Comparison of ENCODE assay signal across 9 cellular contexts in the genomic region with DNA sequence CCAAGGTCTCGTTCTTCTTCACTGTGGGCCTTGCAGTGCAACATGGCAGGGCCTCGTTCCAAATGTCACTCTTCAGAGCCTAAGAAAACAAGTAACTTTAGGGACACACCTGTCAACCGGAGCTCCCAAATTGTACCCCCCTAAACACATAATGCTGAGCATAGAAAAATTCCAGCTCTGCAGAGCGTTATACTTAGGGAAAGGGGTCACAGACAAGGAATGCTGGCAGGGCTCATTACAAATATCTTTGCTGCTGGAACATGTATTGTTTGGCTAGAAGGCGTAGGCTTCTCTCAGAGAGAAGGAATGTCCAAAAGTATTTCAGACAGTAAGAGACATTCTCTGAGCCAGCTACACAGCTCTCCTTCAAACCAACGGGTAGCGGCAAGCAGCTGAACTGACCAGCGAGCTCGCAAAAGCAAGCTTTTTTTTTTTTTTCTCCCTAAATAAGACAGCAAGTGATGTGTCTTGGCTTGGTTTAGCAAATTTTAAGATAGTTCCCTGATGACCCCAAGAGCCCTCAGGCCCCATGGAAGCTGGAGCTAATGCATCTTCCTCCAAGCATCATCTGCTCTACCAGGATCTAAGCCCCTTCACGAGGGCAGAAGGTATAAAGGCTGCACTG. TPM values are rescaled to one million over a fixed set of nuclear protein-coding genes. Genes with fewer than 3 reads are reported as not detected.
DNase-seq lines count a peak whose midpoint lies in the region; ATAC-seq and TF ChIP-seq lines count a peak whose summit lies in the region.
"Had no signal": no experiment of that assay in that cellular context is flagged by ENCODE, and none has a peak within 500 bp of the region (broad histone marks: within the 10 kb centered on the region; RNA-seq: fewer than 3 reads in every experiment).

No MANE protein-coding gene starts in this region.

- no peak for TF ChIP-seq CTCF in left lung (IDR thresholded peaks at IDR 0.05)
- peak; percentile 21 for TF ChIP-seq CTCF in thoracic aorta (IDR thresholded peaks at IDR 0.05)

- ATAC-seq in central memory CD8-positive, alpha-beta T cell (replicated peaks; ENCODE audit: extremely low read depth, poor library complexity, severe bottlenecking): no peak
- ATAC-seq in left lung: peak; percentile 85
- ATAC-seq in thoracic aorta (ENCODE audit: insufficient number of reproducible peaks, low FRiP score, low read depth): peak; percentile 80

- intact Hi-C loops in left lung (cut with DNase I): no loop called here

- no peak overlapping the region for H3K4me3 Mint-ChIP-seq in central memory CD8-positive, alpha-beta T cell

- H3K4me1 ChIP-seq in HUES6 (ENCODE audit: control insufficient read depth, insufficient read depth, low read length) (peaks cover 26% of the 10 kb centered on the region), left lung (peaks cover 33 to 80% of the 10 kb centered on the region in 2 donors), thoracic aorta (ENCODE audit: control insufficient read depth in 1 of 2, low read depth in 2 of 2) (peaks cover 48 to 74% of the 10 kb centered on the region in 2 donors)

- H3K27ac ChIP-seq in HUES6 (ENCODE audit: low read depth, low read length): peak overlapping the region; percentile 73; the same call in 1 of the 2 replicates
- H3K27ac ChIP-seq in left lung: peak overlapping the region; percentile 70 to 86
- H3K27ac ChIP-seq in thoracic aorta: peak overlapping the region; percentile 91 to 95

- no peaks in the 10 kb centered on the region for H3K9me3 Mint-ChIP-seq in central memory CD8-positive, alpha-beta T cell

- H3K36me3 ChIP-seq in HUES6 (ENCODE audit: control insufficient read depth, insufficient read depth, low read length) (peaks cover 36% of the 10 kb centered on the region), left lung (peaks cover 0 to 57% of the 10 kb centered on the region in 2 donors), thoracic aorta (peaks cover 5% of the 10 kb centered on the region)

- DNase-seq in central memory CD8-positive, alpha-beta T cell (ENCODE audit: low spot score in 2 of 2): no peak
- DNase-seq in left lung: no peak
- no peak for DNase-seq in thoracic aorta (ENCODE audit: low spot score)
- no peak for DNase-seq in HT-29 (ENCODE audit: low spot score)
- no peak for DNase-seq in activated CD4-positive, CD25-positive, alpha-beta regulatory T cell treated with anti-CD3 and anti-CD28 coated beads, Interleukin-2, amount 50 U/mL, for 72 hours
- no peak for DNase-seq in D341Med (ENCODE audit: low spot score)
- DNase-seq in stimulated activated CD4-positive, alpha-beta T cell treated with anti-CD3 and anti-CD28 coated beads, Interleukin-4, amount 100 ng/mL, for 1 hour: no peak
- DNase-seq: stimulated activated naive CD4-positive, alpha-beta T cell had no signal

- no peaks in the 10 kb centered on the region for H3K27me3 ChIP-seq in HUES6 (ENCODE audit: control insufficient read depth, insufficient read depth, low read length)
- no peaks in the 10 kb centered on the region for H3K27me3 ChIP-seq in left lung
- H3K27me3 ChIP-seq in thoracic aorta (replicated peaks; ENCODE audit: insufficient read depth): no peaks in the 10 kb centered on the region

- peaks cover 8% of the 10 kb centered on the region for H3K36me3 Mint-ChIP-seq in central memory CD8-positive, alpha-beta T cell (ENCODE audit: insufficient read depth)

- H3K9me3 ChIP-seq in HUES6 (ENCODE audit: control insufficient read depth, insufficient read depth, low read depth, low read length) (no peaks in the 10 kb centered on the region), left lung (no peaks in the 10 kb centered on the region), thoracic aorta (no peaks in the 10 kb centered on the region)

- H3K9ac ChIP-seq in HUES6 (ENCODE audit: low read length): peak overlapping the region; percentile 68

- H3K27ac Mint-ChIP-seq in central memory CD8-positive, alpha-beta T cell (ENCODE audit: low read depth): peak overlapping the region; percentile 91

- H3K4me3 ChIP-seq in HUES6 (ENCODE audit: low read depth, low read length): peak overlapping the region; percentile 14; the same call in 1 of the 2 replicates
- no peak overlapping the region for H3K4me3 ChIP-seq in left lung
- H3K4me3 ChIP-seq in thoracic aorta: peak overlapping the region; percentile 10

- H3K4me1 Mint-ChIP-seq in central memory CD8-positive, alpha-beta T cell: peaks cover 58% of the 10 kb centered on the region

- no peaks in the 10 kb centered on the region for H3K27me3 Mint-ChIP-seq in central memory CD8-positive, alpha-beta T cell

RNA-seq across cellular contexts. Expression of a gene that starts 24.5 kb away (rescaled TPM):
- total RNA-seq in left lung: 10 to 100 TPM; 43.5 to 48.8 TPM
- 10 to 100 TPM; 25.3 to 57.6 TPM for total RNA-seq in thoracic aorta
- 10.4 and 13.1 TPM in 2 replicates for total RNA-seq in HT-29 (2014; rRNA removed; shearing (Covaris generic))

RNA-seq across cellular contexts. Expression of a gene that starts 47.0 kb away (rescaled TPM):
- total RNA-seq in left lung (not detected), thoracic aorta (not detected)
- total RNA-seq in HT-29 (2014; rRNA removed; shearing (Covaris generic)): not detected in 2 replicates

Comparison
In these comparisons a context has a peak if more than half of its experiments do, and no peak if none do; other contexts are left out.
1. H3K4me3 ChIP-seq: peak in HUES6 (single experiment) and thoracic aorta (single experiment); none in left lung (0 of 2).
2. Peak in every context shown above with its lines, with median percentiles within 50 percentile points of each other: H3K27ac ChIP-seq.